In genomic region chr18:45493830-45494229, GRCh38 we compare ENCODE assay signal across 40 cellular contexts.
"Had no signal": no experiment of that assay in that cellular context is flagged by ENCODE, and none has a peak within 500 bp of the region (broad histone marks: within the 10 kb centered on the region; RNA-seq: fewer than 3 reads in every experiment).

No MANE protein-coding gene starts in this region.

- H3K4me3 ChIP-seq: adrenal gland, body of pancreas, breast epithelium, cardiac muscle cell had no signal

- H3K36me3 Mint-ChIP-seq: activated CD4-positive, alpha-beta memory T cell treated with anti-CD3 and anti-CD28 coated beads for 36 hours; activated naive CD4-positive, alpha-beta T cell treated with anti-CD3 and anti-CD28 coated beads, Interleukin-2, amount 50 U/mL, for 72 hours; activated naive CD8-positive, alpha-beta T cell treated with anti-CD3 and anti-CD28 coated beads for 36 hours had no signal

- H3K9me3 Mint-ChIP-seq: activated B cell treated with CpG ODN at 0.5 μM for 24 hours; activated CD4-positive, alpha-beta memory T cell treated with anti-CD3 and anti-CD28 coated beads for 36 hours; activated CD4-positive, alpha-beta T cell treated with anti-CD3 and anti-CD28 coated beads, Interleukin-2, amount 10 ng/mL, durations not matched to agents 24 days and 14 days; activated CD8-positive, alpha-beta T cell treated with anti-CD3 and anti-CD28 coated beads for 36 hours; activated naive CD4-positive, alpha-beta T cell treated with anti-CD3 and anti-CD28 coated beads for 36 hours; activated naive CD4-positive, alpha-beta T cell treated with anti-CD3 and anti-CD28 coated beads, Interleukin-2, amount 50 U/mL, for 72 hours; activated naive CD8-positive, alpha-beta T cell treated with anti-CD3 and anti-CD28 coated beads for 36 hours; activated T-cell treated with anti-CD3 and anti-CD28 coated beads, Interleukin-2, amount 50 U/mL, for 4 hours; activated T-cell treated with anti-CD3 and anti-CD28 coated beads, Interleukin-2, amount 50 U/mL, for 72 hours; activated T-helper 1 cell treated with anti-CD3 and anti-CD28 coated beads, Interleukin-12 subunit alpha, Interleukin-12 subunit beta, Interleukin-2, Interleukin-4 antibody, amounts not matched to agents 30 ng/mL and 10 ng/mL and 1 ng/mL, durations not matched to agents 14 hours and 24 hours and 36 hours; activated T-helper 17 cell treated with anti-CD3 and anti-CD28 coated beads, Interleukin-2, amount 50 U/mL, for 72 hours; central memory CD8-positive, alpha-beta T cell; T-helper 1 cell treated with Interleukin-12 subunit alpha and Interleukin-12 subunit beta and Interleukin-4 antibody, amounts not matched to agents 30 μg/mL and 1 μg/mL, for 36 hours; T-helper 2 cell treated with Interferon-gamma antibody and Interleukin-4, amounts not matched to agents 5 μg/mL and 100 μg/mL, for 36 hours had no signal

- DNase-seq: activated B cell treated with CpG ODN at 0.5 μM for 24 hours; activated CD4-positive, alpha-beta memory T cell treated with anti-CD3 and anti-CD28 coated beads for 36 hours; activated CD4-positive, alpha-beta T cell treated with anti-CD3 and anti-CD28 coated beads for 4 hours; activated CD4-positive, alpha-beta T cell treated with anti-CD3 and anti-CD28 coated beads, Interleukin-2, amount 10 ng/mL, durations not matched to agents 24 days and 14 days; activated CD4-positive, alpha-beta T cell treated with anti-CD3 and anti-CD28 coated beads, Interleukin-2, amount 50 U/mL, for 1 hour; activated CD4-positive, alpha-beta T cell treated with anti-CD3 and anti-CD28 coated beads, Interleukin-2, amount 50 U/mL, for 4 hours; activated CD4-positive, CD25-positive, alpha-beta regulatory T cell treated with anti-CD3 and anti-CD28 coated beads, Interleukin-2, amount 50 U/mL, for 72 hours; activated CD8-positive, alpha-beta memory T cell treated with anti-CD3 and anti-CD28 coated beads, Interleukin-2, amount 50 U/mL, for 4 hours; activated CD8-positive, alpha-beta T cell treated with anti-CD3 and anti-CD28 coated beads for 36 hours; activated effector memory CD4-positive, alpha-beta T cell treated with anti-CD3 and anti-CD28 coated beads, Interleukin-2, amount 50 U/mL, for 16 hours; activated gamma-delta T cell treated with Interleukin-2 at 50 U/mL for 16 hours; activated naive CD4-positive, alpha-beta T cell; activated naive CD4-positive, alpha-beta T cell treated with anti-CD3 and anti-CD28 coated beads for 36 hours; activated naive CD4-positive, alpha-beta T cell treated with anti-CD3 and anti-CD28 coated beads, Interleukin-2, amount 50 U/mL, for 16 hours; activated naive CD8-positive, alpha-beta T cell treated with anti-CD3 and anti-CD28 coated beads for 36 hours; activated T-cell treated with anti-CD3 and anti-CD28 coated beads for 4 hours; activated T-cell treated with anti-CD3 and anti-CD28 coated beads, Interleukin-2, amount 50 U/mL, for 1 hour; activated T-cell treated with anti-CD3 and anti-CD28 coated beads, Interleukin-2, amount 50 U/mL, for 4 hours; activated T-cell treated with anti-CD3 and anti-CD28 coated beads, Interleukin-2, amount 50 U/mL, for 72 hours; adrenal gland; amniotic stem cell; aorta; body of pancreas; brain microvascular endothelial cell; caudate nucleus; cerebellar nuclear complex; T-helper 1 cell; T-helper 2 cell; T-helper 9 cell had no signal

- H3K27me3 Mint-ChIP-seq: activated CD8-positive, alpha-beta T cell treated with anti-CD3 and anti-CD28 coated beads for 36 hours had no signal

- H3K36me3 ChIP-seq: adrenal gland, brain microvascular endothelial cell, breast epithelium, cardiac muscle cell had no signal

- H3K27ac ChIP-seq: adrenal gland, body of pancreas, brain microvascular endothelial cell, breast epithelium, cardiac muscle cell, VCaP had no signal

- H3K9me3 ChIP-seq: adrenal gland, body of pancreas, breast epithelium had no signal

- FAIRE-seq: astrocyte, TTC549 had no signal

- H3K27me3 ChIP-seq: adrenal gland, body of pancreas, brain microvascular endothelial cell, breast epithelium, cardiac muscle cell had no signal

- H3K4me3 Mint-ChIP-seq: activated B cell treated with CpG ODN at 0.5 μM for 24 hours; activated CD4-positive, alpha-beta memory T cell treated with anti-CD3 and anti-CD28 coated beads for 36 hours; activated CD4-positive, alpha-beta T cell treated with anti-CD3 and anti-CD28 coated beads, Interleukin-2, amount 10 ng/mL, durations not matched to agents 24 days and 14 days; activated CD8-positive, alpha-beta T cell treated with anti-CD3 and anti-CD28 coated beads for 36 hours; activated naive CD4-positive, alpha-beta T cell treated with anti-CD3 and anti-CD28 coated beads for 36 hours; activated naive CD8-positive, alpha-beta T cell treated with anti-CD3 and anti-CD28 coated beads for 36 hours; activated T-cell treated with anti-CD3 and anti-CD28 coated beads, Interleukin-2, amount 50 U/mL, for 4 hours; activated T-cell treated with anti-CD3 and anti-CD28 coated beads, Interleukin-2, amount 50 U/mL, for 72 hours; activated T-helper 1 cell treated with anti-CD3 and anti-CD28 coated beads, Interleukin-12 subunit alpha, Interleukin-12 subunit beta, Interleukin-2, Interleukin-4 antibody, amounts not matched to agents 30 ng/mL and 10 ng/mL and 1 ng/mL, durations not matched to agents 14 hours and 24 hours and 36 hours; activated T-helper 17 cell treated with anti-CD3 and anti-CD28 coated beads, Interleukin-2, amount 50 U/mL, for 72 hours; central memory CD8-positive, alpha-beta T cell; T-helper 1 cell treated with Interleukin-12 subunit alpha and Interleukin-12 subunit beta and Interleukin-4 antibody, amounts not matched to agents 30 μg/mL and 1 μg/mL, for 36 hours; T-helper 2 cell treated with Interferon-gamma antibody and Interleukin-4, amounts not matched to agents 5 μg/mL and 100 μg/mL, for 36 hours had no signal

- H3K27ac Mint-ChIP-seq: activated B cell treated with CpG ODN at 0.5 μM for 24 hours; activated CD4-positive, alpha-beta memory T cell treated with anti-CD3 and anti-CD28 coated beads for 36 hours; activated CD4-positive, alpha-beta T cell treated with anti-CD3 and anti-CD28 coated beads, Interleukin-2, amount 10 ng/mL, durations not matched to agents 24 days and 14 days; activated CD8-positive, alpha-beta T cell treated with anti-CD3 and anti-CD28 coated beads for 36 hours; activated naive CD4-positive, alpha-beta T cell treated with anti-CD3 and anti-CD28 coated beads for 36 hours; activated naive CD4-positive, alpha-beta T cell treated with anti-CD3 and anti-CD28 coated beads, Interleukin-2, amount 50 U/mL, for 72 hours; activated naive CD8-positive, alpha-beta T cell treated with anti-CD3 and anti-CD28 coated beads for 36 hours; activated T-cell treated with anti-CD3 and anti-CD28 coated beads, Interleukin-2, amount 50 U/mL, for 72 hours; activated T-helper 1 cell treated with anti-CD3 and anti-CD28 coated beads, Interleukin-12 subunit alpha, Interleukin-12 subunit beta, Interleukin-2, Interleukin-4 antibody, amounts not matched to agents 30 ng/mL and 10 ng/mL and 1 ng/mL, durations not matched to agents 14 hours and 24 hours and 36 hours; activated T-helper 17 cell treated with anti-CD3 and anti-CD28 coated beads, Interleukin-2, amount 50 U/mL, for 72 hours; T-helper 1 cell treated with Interleukin-12 subunit alpha and Interleukin-12 subunit beta and Interleukin-4 antibody, amounts not matched to agents 30 μg/mL and 1 μg/mL, for 36 hours; T-helper 2 cell treated with Interferon-gamma antibody and Interleukin-4, amounts not matched to agents 5 μg/mL and 100 μg/mL, for 36 hours had no signal

- H3K4me1 ChIP-seq: adrenal gland, body of pancreas, breast epithelium had no signal

- H3K4me1 Mint-ChIP-seq: activated B cell treated with CpG ODN at 0.5 μM for 24 hours; activated CD4-positive, alpha-beta T cell treated with anti-CD3 and anti-CD28 coated beads, Interleukin-2, amount 10 ng/mL, durations not matched to agents 24 days and 14 days; activated naive CD8-positive, alpha-beta T cell treated with anti-CD3 and anti-CD28 coated beads for 36 hours; activated T-helper 17 cell treated with anti-CD3 and anti-CD28 coated beads, Interleukin-2, amount 50 U/mL, for 72 hours; central memory CD8-positive, alpha-beta T cell had no signal
